Comparison of ENCODE assay signal across 22 cellular contexts in the genomic region with DNA sequence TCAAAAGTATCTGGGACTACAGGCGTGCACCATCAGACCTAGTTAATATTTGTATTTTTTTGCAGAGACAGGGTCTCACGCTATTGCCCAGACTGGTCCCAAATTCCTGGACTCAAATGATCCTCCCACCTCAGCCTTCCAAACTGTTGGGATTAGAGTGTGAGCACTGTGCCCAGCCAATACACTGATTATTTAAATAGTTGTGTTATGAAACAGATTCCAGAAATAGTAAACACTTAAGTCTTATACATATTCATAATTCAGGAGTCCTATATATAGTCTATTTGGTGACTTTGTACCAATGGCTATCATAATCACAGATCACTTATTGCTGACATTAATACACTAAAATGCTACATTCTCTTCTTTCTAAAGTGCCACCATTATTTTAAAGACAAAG. TPM values are rescaled to one million over a fixed set of nuclear protein-coding genes. Genes with fewer than 3 reads are reported as not detected.
DNase-seq lines count a peak whose midpoint lies in the region; ATAC-seq, FAIRE-seq and TF ChIP-seq lines count a peak whose summit lies in the region.
"Had no signal": no experiment of that assay in that cellular context is flagged by ENCODE, and none has a peak within 500 bp of the region (broad histone marks: within the 10 kb centered on the region; RNA-seq: fewer than 3 reads in every experiment).

No MANE protein-coding gene starts in this region.

- TF ChIP-seq POLR2A in heart left ventricle (IDR thresholded peaks at IDR 0.05) = no peak
- TF ChIP-seq POLR2A in GM12878 (IDR thresholded peaks at IDR 0.05; ENCODE audit: low read depth, low read length) = no peak

- CTCF ChIA-PET in GM12878 (lab: Yijun Ruan, JAX) = interaction anchor here (1.7 kb wide), 1 partner anchor 12 kb away, joined by 6 read pairs; a partner anchor contains a TSS

- H3K27me3 ChIP-seq in right cardiac atrium (ENCODE audit: control insufficient read depth, insufficient read depth) (no peaks in the 10 kb centered on the region), heart left ventricle (no peaks in the 10 kb centered on the region), GM12878 (replicated peaks in 1 of 2; ENCODE audit: control insufficient read depth in 2 of 2, insufficient read depth in 2 of 2, low read length in 1 of 2) (no peaks in the 10 kb centered on the region)
- H3K27me3 ChIP-seq: BLaER1 treated with 17β-estradiol and CSF1 and Interleukin-3, amounts not matched to agents 10 nM and 100 nM had no signal

- H2AFZ ChIP-seq in GM12878 (ENCODE audit: control insufficient read depth, low read depth, low read length) = no peak overlapping the region

- RAD21 ChIA-PET in GM12878 (lab: Charles Lee; ENCODE audit: unreplicated experiment) = no interaction called here

- no peaks in the 10 kb centered on the region for H3K4me1 ChIP-seq in right cardiac atrium (ENCODE audit: control insufficient read depth, insufficient read depth, low read length)
- H3K4me1 ChIP-seq in heart left ventricle = peaks cover 0 to 21% (median 5%) of the 10 kb centered on the region in 12 donors
- H3K4me1 ChIP-seq in GM12878 (ENCODE audit: control insufficient read depth, insufficient read depth, low read length) = peaks cover 3% of the 10 kb centered on the region; the same call in 1 of the 2 replicates
- H3K4me1 ChIP-seq: Caco-2 had no signal

- intact Hi-C loops in Right ventricle myocardium inferior (cut with DNase I) (no loop called here), right cardiac atrium (cut with DNase I) (no loop called here), heart left ventricle (cut with DNase I) (no loop called here), cardiac septum (cut with DNase I) (no loop called here), GM12878 (cut with micrococcal nuclease; ENCODE audit: unreplicated experiment) (no loop called here), left ventricle myocardium superior (cut with micrococcal nuclease) (no loop called here)

- H3K36me3 ChIP-seq in heart left ventricle (peaks cover 0 to 87% (median 67%) of the 10 kb centered on the region in 9 donors), GM12878 (ENCODE audit: control insufficient read depth in 2 of 2, insufficient read depth in 2 of 2, low read length in 1 of 2) (no peaks in the 10 kb centered on the region; a peak in 2 of 4 replicates)

- in situ Hi-C loops in GM12878 (cut with MboI) = no loop called here

- TF ChIP-seq CTCF in heart left ventricle (IDR thresholded peaks at IDR 0.05) (no peak), GM12878 (IDR thresholded peaks at IDR 0.05 in 2 of 3, conservative IDR thresholded peaks at IDR 0.05 in 1 of 3; ENCODE audit: control insufficient read depth in 2 of 3, extremely low read depth in 1 of 3, insufficient read depth in 1 of 3, low read depth in 3 of 3, low read length in 3 of 3) (no peak)

- SMC1A ChIA-PET in GM12878 (lab: Charles Lee; ENCODE audit: uncharacterized antibody, unreplicated experiment) = no interaction called here

- 94% methylated on average over 2 of the region's 2 CpGs for WGBS in right cardiac atrium
- 66 to 90% (median 82%) methylated on average over 2 of the region's 2 CpGs for WGBS in heart left ventricle, 4 donors
- 100% methylated on average over 2 of the region's 2 CpGs for WGBS in GM12878 (ENCODE audit: insufficient coverage, insufficient replicate concordance, low lambda C conversion rate, missing lambda C conversion rate)

- H3K9ac ChIP-seq in GM12878 (ENCODE audit: control insufficient read depth, insufficient read depth, low read length) = no peak overlapping the region
- H3K9ac ChIP-seq: BLaER1 treated with 17β-estradiol and CSF1 and Interleukin-3, amounts not matched to agents 10 nM and 100 nM had no signal

- POLR2A ChIA-PET in GM12878 (lab: Charles Lee) = no interaction called here

- no peak overlapping the region for H3K4me3 ChIP-seq in right cardiac atrium (ENCODE audit: low read length)
- no peak overlapping the region for H3K4me3 ChIP-seq in heart left ventricle
- no peak overlapping the region for H3K4me3 ChIP-seq in GM12878
- H3K4me3 ChIP-seq: A549; BLaER1 treated with 17β-estradiol and CSF1 and Interleukin-3, amounts not matched to agents 10 nM and 100 nM had no signal

- peak; percentile 71 for FAIRE-seq in GM12878 (lab: Jason Lieb, UNC)
- FAIRE-seq: A549, D721Med, G401.6, GM12892, GM18507 had no signal

- no peak for TF ChIP-seq EP300 in GM12878 (IDR thresholded peaks at IDR 0.05; ENCODE audit: borderline replicate concordance in 1 of 2, control insufficient read depth in 1 of 2, low read depth in 2 of 2, low read length in 2 of 2)

- TF ChIP-seq RAD21 in GM12878 (IDR thresholded peaks at IDR 0.05; ENCODE audit: insufficient read depth, low read depth, low read length) = no peak

- H3K9me3 ChIP-seq in right cardiac atrium (ENCODE audit: control insufficient read depth, low read length) (no peaks in the 10 kb centered on the region), heart left ventricle (no peaks in the 10 kb centered on the region), GM12878 (replicated peaks; ENCODE audit: control insufficient read depth, insufficient read depth, low read length) (no peaks in the 10 kb centered on the region)
- H3K9me3 ChIP-seq: A549, Caco-2 had no signal

- ATAC-seq in Right ventricle myocardium inferior (peak; percentile 67), right cardiac atrium (no peak), heart left ventricle (peak; percentile 56 to 86 (median 84)), GM12878 (no peak), left ventricle myocardium superior (peak; percentile 76)
- ATAC-seq: A549; CD8-positive, alpha-beta T cell had no signal

- H3K79me2 ChIP-seq in GM12878 (ENCODE audit: control insufficient read depth, insufficient read depth, low read length) = no peaks in the 10 kb centered on the region

- H4K20me1 ChIP-seq in GM12878 (ENCODE audit: control insufficient read depth, insufficient read depth) = no peaks in the 10 kb centered on the region
- H4K20me1 ChIP-seq: BLaER1 treated with 17β-estradiol and CSF1 and Interleukin-3, amounts not matched to agents 10 nM and 100 nM had no signal

- H3K4me2 ChIP-seq in GM12878 (ENCODE audit: control insufficient read depth, insufficient read depth) = no peak overlapping the region
- H3K4me2 ChIP-seq: A549; BLaER1 treated with 17β-estradiol and CSF1 and Interleukin-3, amounts not matched to agents 10 nM and 100 nM had no signal

- H3K27ac ChIP-seq in right cardiac atrium (ENCODE audit: low read length) (no peak overlapping the region), heart left ventricle (peak overlapping the region in 7 of 12 donors; percentile 37 to 54 (median 44)), GM12878 (ENCODE audit: control insufficient read depth, insufficient read depth) (no peak overlapping the region)
- H3K27ac ChIP-seq: 22Rv1; A549; BLaER1 treated with 17β-estradiol and CSF1 and Interleukin-3, amounts not matched to agents 10 nM and 100 nM; C4-2B had no signal

- DNase-seq in Right ventricle myocardium inferior (ENCODE audit: missing footprints) (no peak), right cardiac atrium (no peak), heart left ventricle (no peak), cardiac septum (ENCODE audit: low spot score) (no peak), GM12878 (ENCODE audit: low read depth, low spot score) (no peak), left ventricle myocardium superior (no peak), NCI-H2029 (lab: John Stamatoyannopoulos, UW) (no peak)
- DNase-seq: AML-193; Caco-2; Calu3; CD4-positive, alpha-beta T cell; CD8-positive, alpha-beta T cell; DMS79 treated with DMSO at 0.1 percent for 48 hours; GF-D8 had no signal

- no TSS peak for BruUV-seq in GM12878 (replicated peaks; lab: Mats Ljungman, UMichigan)

RNA-seq across cellular contexts. Expression of a gene that starts 12.8 kb away (rescaled TPM):
- total RNA-seq in Right ventricle myocardium inferior (122 TPM), right cardiac atrium (10 to 100 TPM; 50.1 to 57.5 (median 52.4) TPM), heart left ventricle (100 to 1,000 TPM in 6 of 9 donors, 10 to 100 TPM in 3; 76.6 to 144 (median 110) TPM), cardiac septum (90.3 TPM), GM12878 (2014; rRNA removed) (27.3 and 35.4 TPM in 2 replicates), GM12878 (2014; rRNA removed; fragmentation: Illumina TruSeq; extraction: Trizol) (45.0 and 45.6 TPM in 2 replicates), GM12878 (2021) (32.7 and 36.5 TPM in 2 replicates), left ventricle myocardium superior (117 TPM)
- polyA plus RNA-seq in right cardiac atrium (62.5 TPM), heart left ventricle (100 to 1,000 TPM in 1 of 2 donors, 10 to 100 TPM in 1; 61.5 to 156 TPM), GM12878 (2011; rRNA removed) (41.5 and 75.1 TPM in 2 replicates), GM12878 (2014; fragmentation: Illumina TruSeq; extraction: Trizol) (37.2 and 45.5 TPM in 2 replicates), GM12878 (2014; fragmentation: Nextera tagmentation; extraction: Ambion mirVana) (10 to 100 TPM; 38.5 to 61.2 TPM), GM12878 (2014; rRNA removed) (33.7 and 41.6 TPM in 2 replicates), GM12878 (2016; fragmentation: Nextera tagmentation; extraction: Ambion mirVana) (10 to 100 TPM; 84.0 to 86.0 TPM)
- 8.7 and 12.0 TPM in 2 replicates for total RNA-seq in GM12878 (2013; cell fraction: nucleolus; rRNA removed)
- polyA plus RNA-seq in GM12878 (2011; ENCODE audit: low read depth) = 21.9 TPM
- polyA plus RNA-seq in GM12878 (2011; cell fraction: cytosol; rRNA removed) = 14.5 and 15.2 TPM in 2 replicates
- 12.0 and 13.0 TPM in 2 replicates for polyA plus RNA-seq in GM12878 (2011; cell fraction: nucleus; rRNA removed)
- 34.0 and 34.9 TPM in 2 replicates for polyA plus RNA-seq in GM12878 (2012)
- polyA minus RNA-seq in GM12878 (2011; rRNA and poly(A)+ RNA removed) = 8.4 and 11.3 TPM in 2 replicates
- polyA minus RNA-seq in GM12878 (2011; cell fraction: cytosol; rRNA and poly(A)+ RNA removed) = 3.1 and 6.0 TPM in 2 replicates
- polyA minus RNA-seq in GM12878 (2011; cell fraction: nucleus; rRNA and poly(A)+ RNA removed) = 3.4 and 4.3 TPM in 2 replicates

RNA-seq across cellular contexts. Expression of a gene that starts 37.4 kb away (rescaled TPM):
- total RNA-seq in Right ventricle myocardium inferior (38.9 TPM), right cardiac atrium (10 to 100 TPM; 33.6 to 53.3 (median 37.0) TPM), heart left ventricle (10 to 100 TPM; 22.6 to 87.9 (median 46.9) TPM), cardiac septum (85.7 TPM), GM12878 (2014; rRNA removed) (23.8 and 28.2 TPM in 2 replicates), GM12878 (2014; rRNA removed; fragmentation: Illumina TruSeq; extraction: Trizol) (28.4 and 29.7 TPM in 2 replicates), GM12878 (2021) (46.8 and 53.9 TPM in 2 replicates), left ventricle myocardium superior (36.8 TPM)
- polyA plus RNA-seq in right cardiac atrium (7.2 TPM), heart left ventricle (10 to 100 TPM in 1 of 2 donors, 1 to 10 TPM in 1; 5.7 to 28.5 TPM), GM12878 (2011; rRNA removed) (20.5 and 34.1 TPM in 2 replicates), GM12878 (2014; fragmentation: Illumina TruSeq; extraction: Trizol) (25.1 and 32.6 TPM in 2 replicates), GM12878 (2014; fragmentation: Nextera tagmentation; extraction: Ambion mirVana) (10 to 100 TPM; 10.1 to 13.0 TPM), GM12878 (2014; rRNA removed) (14.6 and 17.4 TPM in 2 replicates), GM12878 (2016; fragmentation: Nextera tagmentation; extraction: Ambion mirVana) (10 to 100 TPM; 81.9 to 95.2 TPM)
- 29.2 and 30.2 TPM in 2 replicates for total RNA-seq in GM12878 (2013; cell fraction: nucleolus; rRNA removed)
- 14.1 TPM for polyA plus RNA-seq in GM12878 (2011; ENCODE audit: low read depth)
- polyA plus RNA-seq in GM12878 (2011; cell fraction: cytosol; rRNA removed) = 10.2 and 15.1 TPM in 2 replicates
- 8.4 and 11.9 TPM in 2 replicates for polyA plus RNA-seq in GM12878 (2011; cell fraction: nucleus; rRNA removed)
- polyA plus RNA-seq in GM12878 (2012) = 19.4 and 24.3 TPM in 2 replicates
- 22.9 and 30.2 TPM in 2 replicates for polyA minus RNA-seq in GM12878 (2011; rRNA and poly(A)+ RNA removed)
- polyA minus RNA-seq in GM12878 (2011; cell fraction: cytosol; rRNA and poly(A)+ RNA removed) = 15.3 and 19.4 TPM in 2 replicates
- 6.9 and 10.6 TPM in 2 replicates for polyA minus RNA-seq in GM12878 (2011; cell fraction: nucleus; rRNA and poly(A)+ RNA removed)

Comparison
In these comparisons a context has a peak if more than half of its experiments do, and no peak if none do; other contexts are left out.
1. ATAC-seq: peak in Right ventricle myocardium inferior (single experiment), heart left ventricle (4 of 4) and left ventricle myocardium superior (single experiment); none in right cardiac atrium (0 of 2) and GM12878 (single experiment).
2. H3K27ac ChIP-seq: peak in heart left ventricle (7 of 12); none in right cardiac atrium (single experiment) and GM12878 (single experiment).